ENCODE assay signal across 41 cellular contexts in the genomic region with DNA sequence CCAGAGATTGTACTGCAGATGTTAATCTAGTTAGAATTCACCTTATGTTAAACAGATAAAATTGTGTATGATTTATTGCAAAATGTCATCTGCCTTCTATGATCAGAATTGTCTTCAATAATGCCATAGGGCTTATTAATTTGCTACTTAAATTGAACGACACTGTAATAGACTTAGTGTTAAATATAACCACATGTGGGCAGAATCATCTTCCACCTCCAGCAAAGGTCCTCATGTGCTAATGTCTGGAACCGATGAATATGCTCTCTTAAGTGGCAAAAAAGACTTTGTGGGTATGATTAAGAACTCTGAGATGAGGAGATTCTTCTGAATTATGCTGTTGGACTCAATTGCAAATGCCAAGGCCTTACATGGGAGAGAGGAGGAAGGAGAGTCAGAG. TPM values are rescaled to one million over a fixed set of nuclear protein-coding genes. Genes with fewer than 3 reads are reported as not detected.
"Had no signal": no experiment of that assay in that cellular context is flagged by ENCODE, and none has a peak within 500 bp of the region (broad histone marks: within the 10 kb centered on the region; RNA-seq: fewer than 3 reads in every experiment).

No MANE protein-coding gene starts in this region.

- H3K4me1 Mint-ChIP-seq: activated naive CD4-positive, alpha-beta T cell treated with anti-CD3 and anti-CD28 coated beads, Interleukin-2, amount 10 ng/mL, durations not matched to agents 7 days and 5 days; activated naive CD8-positive, alpha-beta T cell treated with anti-CD3 and anti-CD28 coated beads for 36 hours; activated naive CD8-positive, alpha-beta T cell treated with anti-CD3 and anti-CD28 coated beads, Interleukin-2, amount 10 ng/mL, durations not matched to agents 7 days and 5 days; activated naive CD8-positive, alpha-beta T cell treated with anti-CD3 and anti-CD28 coated beads, Interleukin-2, amount 50 U/mL, for 24 hours; activated T-helper 17 cell treated with anti-CD3 and anti-CD28 coated beads, Interleukin-2, amount 50 U/mL, for 72 hours; brain; central memory CD8-positive, alpha-beta T cell had no signal

- H3K36me3 Mint-ChIP-seq: activated naive CD4-positive, alpha-beta T cell treated with anti-CD3 and anti-CD28 coated beads, Interleukin-2, amount 10 ng/mL, durations not matched to agents 7 days and 5 days; activated naive CD8-positive, alpha-beta T cell; activated naive CD8-positive, alpha-beta T cell treated with anti-CD3 and anti-CD28 coated beads for 36 hours; activated naive CD8-positive, alpha-beta T cell treated with anti-CD3 and anti-CD28 coated beads, Interleukin-2, amount 10 ng/mL, durations not matched to agents 7 days and 5 days; brain had no signal

- H3K27ac Mint-ChIP-seq: activated naive CD4-positive, alpha-beta T cell treated with anti-CD3 and anti-CD28 coated beads for 36 hours; activated naive CD4-positive, alpha-beta T cell treated with anti-CD3 and anti-CD28 coated beads, Interleukin-2, amount 10 ng/mL, durations not matched to agents 7 days and 5 days; activated naive CD8-positive, alpha-beta T cell; activated naive CD8-positive, alpha-beta T cell treated with anti-CD3 and anti-CD28 coated beads for 36 hours; activated naive CD8-positive, alpha-beta T cell treated with anti-CD3 and anti-CD28 coated beads, Interleukin-2, amount 10 ng/mL, durations not matched to agents 7 days and 5 days; activated naive CD8-positive, alpha-beta T cell treated with anti-CD3 and anti-CD28 coated beads, Interleukin-2, amount 50 U/mL, for 24 hours; activated T-cell treated with anti-CD3 and anti-CD28 coated beads, Interleukin-2, amount 50 U/mL, for 24 hours; activated T-cell treated with anti-CD3 and anti-CD28 coated beads, Interleukin-2, amount 50 U/mL, for 72 hours; activated T-helper 1 cell treated with anti-CD3 and anti-CD28 coated beads, Interleukin-12 subunit alpha, Interleukin-12 subunit beta, Interleukin-2, Interleukin-4 antibody, amounts not matched to agents 30 ng/mL and 10 ng/mL and 1 ng/mL, durations not matched to agents 14 hours and 24 hours and 36 hours; activated T-helper 17 cell treated with anti-CD3 and anti-CD28 coated beads, Interleukin-2, amount 50 U/mL, for 72 hours; activated T-helper 2 cell treated with anti-CD3 and anti-CD28 coated beads, Interferon-gamma antibody, Interleukin-2, Interleukin-4, amounts not matched to agents 10 μg/mL and 5 μg/mL and 100 μg/mL, durations not matched to agents 14 hours and 24 hours and 36 hours; brain had no signal

- H3K9me3 Mint-ChIP-seq: activated naive CD4-positive, alpha-beta T cell treated with anti-CD3 and anti-CD28 coated beads for 36 hours; activated naive CD4-positive, alpha-beta T cell treated with anti-CD3 and anti-CD28 coated beads, Interleukin-2, amount 10 ng/mL, durations not matched to agents 7 days and 5 days; activated naive CD8-positive, alpha-beta T cell treated with anti-CD3 and anti-CD28 coated beads for 36 hours; activated naive CD8-positive, alpha-beta T cell treated with anti-CD3 and anti-CD28 coated beads, Interleukin-2, amount 10 ng/mL, durations not matched to agents 7 days and 5 days; activated naive CD8-positive, alpha-beta T cell treated with anti-CD3 and anti-CD28 coated beads, Interleukin-2, amount 50 U/mL, for 24 hours; activated T-cell treated with anti-CD3 and anti-CD28 coated beads, Interleukin-2, amount 50 U/mL, for 24 hours; activated T-cell treated with anti-CD3 and anti-CD28 coated beads, Interleukin-2, amount 50 U/mL, for 4 hours; activated T-cell treated with anti-CD3 and anti-CD28 coated beads, Interleukin-2, amount 50 U/mL, for 72 hours; activated T-helper 1 cell treated with anti-CD3 and anti-CD28 coated beads, Interleukin-12 subunit alpha, Interleukin-12 subunit beta, Interleukin-2, Interleukin-4 antibody, amounts not matched to agents 30 ng/mL and 10 ng/mL and 1 ng/mL, durations not matched to agents 14 hours and 24 hours and 36 hours; activated T-helper 17 cell treated with anti-CD3 and anti-CD28 coated beads, Interleukin-2, amount 50 U/mL, for 72 hours; activated T-helper 2 cell treated with anti-CD3 and anti-CD28 coated beads, Interferon-gamma antibody, Interleukin-2, Interleukin-4, amounts not matched to agents 10 μg/mL and 5 μg/mL and 100 μg/mL, durations not matched to agents 14 hours and 24 hours and 36 hours; central memory CD8-positive, alpha-beta T cell had no signal

- H3K4me3 Mint-ChIP-seq: activated naive CD4-positive, alpha-beta T cell treated with anti-CD3 and anti-CD28 coated beads for 36 hours; activated naive CD4-positive, alpha-beta T cell treated with anti-CD3 and anti-CD28 coated beads, Interleukin-2, amount 10 ng/mL, durations not matched to agents 7 days and 5 days; activated naive CD8-positive, alpha-beta T cell; activated naive CD8-positive, alpha-beta T cell treated with anti-CD3 and anti-CD28 coated beads for 36 hours; activated naive CD8-positive, alpha-beta T cell treated with anti-CD3 and anti-CD28 coated beads, Interleukin-2, amount 10 ng/mL, durations not matched to agents 7 days and 5 days; activated naive CD8-positive, alpha-beta T cell treated with anti-CD3 and anti-CD28 coated beads, Interleukin-2, amount 50 U/mL, for 24 hours; activated T-cell treated with anti-CD3 and anti-CD28 coated beads, Interleukin-2, amount 50 U/mL, for 24 hours; activated T-cell treated with anti-CD3 and anti-CD28 coated beads, Interleukin-2, amount 50 U/mL, for 4 hours; activated T-cell treated with anti-CD3 and anti-CD28 coated beads, Interleukin-2, amount 50 U/mL, for 72 hours; activated T-helper 1 cell treated with anti-CD3 and anti-CD28 coated beads, Interleukin-12 subunit alpha, Interleukin-12 subunit beta, Interleukin-2, Interleukin-4 antibody, amounts not matched to agents 30 ng/mL and 10 ng/mL and 1 ng/mL, durations not matched to agents 14 hours and 24 hours and 36 hours; activated T-helper 17 cell treated with anti-CD3 and anti-CD28 coated beads, Interleukin-2, amount 50 U/mL, for 72 hours; brain; central memory CD8-positive, alpha-beta T cell had no signal

- H3K27me3 Mint-ChIP-seq: activated naive CD4-positive, alpha-beta T cell treated with anti-CD3 and anti-CD28 coated beads, Interleukin-2, amount 10 ng/mL, durations not matched to agents 7 days and 5 days; activated naive CD8-positive, alpha-beta T cell; activated naive CD8-positive, alpha-beta T cell treated with anti-CD3 and anti-CD28 coated beads for 36 hours; activated naive CD8-positive, alpha-beta T cell treated with anti-CD3 and anti-CD28 coated beads, Interleukin-2, amount 10 ng/mL, durations not matched to agents 7 days and 5 days; activated T-cell treated with anti-CD3 and anti-CD28 coated beads, Interleukin-2, amount 50 U/mL, for 24 hours; activated T-helper 17 cell treated with anti-CD3 and anti-CD28 coated beads, Interleukin-2, amount 50 U/mL, for 72 hours; brain had no signal

- DNase-seq: activated effector memory CD4-positive, alpha-beta T cell treated with anti-CD3 and anti-CD28 coated beads, Interleukin-2, amount 50 U/mL, for 16 hours; activated effector memory CD4-positive, alpha-beta T cell treated with Interleukin-2 at 50 U/mL for 16 hours; activated gamma-delta T cell; activated gamma-delta T cell treated with Interleukin-2 at 50 U/mL for 16 hours; activated naive CD4-positive, alpha-beta T cell; activated naive CD4-positive, alpha-beta T cell treated with anti-CD3 and anti-CD28 coated beads for 36 hours; activated naive CD4-positive, alpha-beta T cell treated with anti-CD3 and anti-CD28 coated beads, Interleukin-2, amount 10 ng/mL, durations not matched to agents 7 days and 5 days; activated naive CD4-positive, alpha-beta T cell treated with anti-CD3 and anti-CD28 coated beads, Interleukin-2, amount 50 U/mL, for 16 hours; activated naive CD4-positive, alpha-beta T cell treated with Interleukin-2 at 50 U/mL for 16 hours; activated naive CD8-positive, alpha-beta T cell treated with anti-CD3 and anti-CD28 coated beads for 36 hours; activated naive CD8-positive, alpha-beta T cell treated with anti-CD3 and anti-CD28 coated beads, Interleukin-2, amount 10 ng/mL, durations not matched to agents 7 days and 5 days; activated naive CD8-positive, alpha-beta T cell treated with anti-CD3 and anti-CD28 coated beads, Interleukin-2, amount 50 U/mL, for 24 hours; activated T-cell treated with anti-CD3 and anti-CD28 coated beads for 4 hours; activated T-cell treated with anti-CD3 and anti-CD28 coated beads, Interleukin-2, amount 50 U/mL, for 1 hour; activated T-cell treated with anti-CD3 and anti-CD28 coated beads, Interleukin-2, amount 50 U/mL, for 24 hours; activated T-cell treated with anti-CD3 and anti-CD28 coated beads, Interleukin-2, amount 50 U/mL, for 4 hours; activated T-cell treated with anti-CD3 and anti-CD28 coated beads, Interleukin-2, amount 50 U/mL, for 48 hours; activated T-cell treated with anti-CD3 and anti-CD28 coated beads, Interleukin-2, amount 50 U/mL, for 72 hours; adrenal gland; amniotic stem cell; amygdala; anterior cingulate cortex; aorta; body of pancreas; brain microvascular endothelial cell; central memory CD4-positive, alpha-beta T cell; cerebellar nuclear complex had no signal

- ATAC-seq: activated naive CD8-positive, alpha-beta T cell treated with anti-CD3 and anti-CD28 coated beads, Interleukin-2, amount 50 U/mL, for 24 hours; activated T-cell treated with anti-CD3 and anti-CD28 coated beads, Interleukin-2, amount 50 U/mL, for 4 hours; activated T-cell treated with anti-CD3 and anti-CD28 coated beads, Interleukin-2, amount 50 U/mL, for 72 hours; activated T-helper 17 cell treated with anti-CD3 and anti-CD28 coated beads, Interleukin-2, amount 50 U/mL, for 72 hours; body of pancreas had no signal

RNA-seq across cellular contexts. Expression of a gene that starts 4.3 kb away (rescaled TPM):
- total RNA-seq: activated naive CD4-positive, alpha-beta T cell treated with anti-CD3 and anti-CD28 coated beads for 36 hours; activated naive CD8-positive, alpha-beta T cell treated with anti-CD3 and anti-CD28 coated beads for 36 hours; activated naive CD8-positive, alpha-beta T cell treated with anti-CD3 and anti-CD28 coated beads, Interleukin-2, amount 10 ng/mL, durations not matched to agents 7 days and 5 days; activated T-cell treated with anti-CD3 and anti-CD28 coated beads, Interleukin-2, amount 50 U/mL, for 4 hours; activated T-cell treated with anti-CD3 and anti-CD28 coated beads, Interleukin-2, amount 50 U/mL, for 72 hours; activated T-helper 1 cell treated with anti-CD3 and anti-CD28 coated beads, Interleukin-12 subunit alpha, Interleukin-12 subunit beta, Interleukin-2, Interleukin-4 antibody, amounts not matched to agents 30 ng/mL and 10 ng/mL and 1 ng/mL, durations not matched to agents 14 hours and 24 hours and 36 hours; activated T-helper 17 cell treated with anti-CD3 and anti-CD28 coated beads, Interleukin-2, amount 50 U/mL, for 72 hours; activated T-helper 2 cell treated with anti-CD3 and anti-CD28 coated beads, Interferon-gamma antibody, Interleukin-2, Interleukin-4, amounts not matched to agents 10 μg/mL and 5 μg/mL and 100 μg/mL, durations not matched to agents 14 hours and 24 hours and 36 hours; adrenal gland; aorta; astrocyte; breast epithelium; bronchial epithelial cell; cardiac muscle cell; cardiac septum; cerebellum; chondrocyte had no signal

RNA-seq across cellular contexts. Expression of a gene that starts 14.5 kb away (rescaled TPM):
- total RNA-seq: activated naive CD4-positive, alpha-beta T cell treated with anti-CD3 and anti-CD28 coated beads for 36 hours; activated naive CD8-positive, alpha-beta T cell treated with anti-CD3 and anti-CD28 coated beads for 36 hours; activated naive CD8-positive, alpha-beta T cell treated with anti-CD3 and anti-CD28 coated beads, Interleukin-2, amount 10 ng/mL, durations not matched to agents 7 days and 5 days; activated T-cell treated with anti-CD3 and anti-CD28 coated beads, Interleukin-2, amount 50 U/mL, for 4 hours; activated T-cell treated with anti-CD3 and anti-CD28 coated beads, Interleukin-2, amount 50 U/mL, for 72 hours; activated T-helper 1 cell treated with anti-CD3 and anti-CD28 coated beads, Interleukin-12 subunit alpha, Interleukin-12 subunit beta, Interleukin-2, Interleukin-4 antibody, amounts not matched to agents 30 ng/mL and 10 ng/mL and 1 ng/mL, durations not matched to agents 14 hours and 24 hours and 36 hours; activated T-helper 17 cell treated with anti-CD3 and anti-CD28 coated beads, Interleukin-2, amount 50 U/mL, for 72 hours; activated T-helper 2 cell treated with anti-CD3 and anti-CD28 coated beads, Interferon-gamma antibody, Interleukin-2, Interleukin-4, amounts not matched to agents 10 μg/mL and 5 μg/mL and 100 μg/mL, durations not matched to agents 14 hours and 24 hours and 36 hours; adrenal gland; aorta; ascending aorta; astrocyte; body of pancreas; breast epithelium; bronchial epithelial cell; cardiac muscle cell; cardiac septum; cerebellum; chondrocyte had no signal

RNA-seq across cellular contexts. Expression of a gene that starts 24.8 kb away (rescaled TPM):
- total RNA-seq: activated naive CD4-positive, alpha-beta T cell treated with anti-CD3 and anti-CD28 coated beads for 36 hours; activated naive CD8-positive, alpha-beta T cell treated with anti-CD3 and anti-CD28 coated beads for 36 hours; activated naive CD8-positive, alpha-beta T cell treated with anti-CD3 and anti-CD28 coated beads, Interleukin-2, amount 10 ng/mL, durations not matched to agents 7 days and 5 days; activated T-cell treated with anti-CD3 and anti-CD28 coated beads, Interleukin-2, amount 50 U/mL, for 4 hours; activated T-cell treated with anti-CD3 and anti-CD28 coated beads, Interleukin-2, amount 50 U/mL, for 72 hours; activated T-helper 1 cell treated with anti-CD3 and anti-CD28 coated beads, Interleukin-12 subunit alpha, Interleukin-12 subunit beta, Interleukin-2, Interleukin-4 antibody, amounts not matched to agents 30 ng/mL and 10 ng/mL and 1 ng/mL, durations not matched to agents 14 hours and 24 hours and 36 hours; activated T-helper 17 cell treated with anti-CD3 and anti-CD28 coated beads, Interleukin-2, amount 50 U/mL, for 72 hours; activated T-helper 2 cell treated with anti-CD3 and anti-CD28 coated beads, Interferon-gamma antibody, Interleukin-2, Interleukin-4, amounts not matched to agents 10 μg/mL and 5 μg/mL and 100 μg/mL, durations not matched to agents 14 hours and 24 hours and 36 hours; adrenal gland; aorta; ascending aorta; astrocyte; body of pancreas; breast epithelium; bronchial epithelial cell; cardiac muscle cell; cardiac septum; cerebellum; chondrocyte had no signal

RNA-seq across cellular contexts. Expression of a gene that starts 33.1 kb away (rescaled TPM):
- total RNA-seq: activated naive CD4-positive, alpha-beta T cell treated with anti-CD3 and anti-CD28 coated beads for 36 hours; activated naive CD8-positive, alpha-beta T cell treated with anti-CD3 and anti-CD28 coated beads for 36 hours; activated naive CD8-positive, alpha-beta T cell treated with anti-CD3 and anti-CD28 coated beads, Interleukin-2, amount 10 ng/mL, durations not matched to agents 7 days and 5 days; activated T-cell treated with anti-CD3 and anti-CD28 coated beads, Interleukin-2, amount 50 U/mL, for 4 hours; activated T-cell treated with anti-CD3 and anti-CD28 coated beads, Interleukin-2, amount 50 U/mL, for 72 hours; activated T-helper 1 cell treated with anti-CD3 and anti-CD28 coated beads, Interleukin-12 subunit alpha, Interleukin-12 subunit beta, Interleukin-2, Interleukin-4 antibody, amounts not matched to agents 30 ng/mL and 10 ng/mL and 1 ng/mL, durations not matched to agents 14 hours and 24 hours and 36 hours; activated T-helper 17 cell treated with anti-CD3 and anti-CD28 coated beads, Interleukin-2, amount 50 U/mL, for 72 hours; activated T-helper 2 cell treated with anti-CD3 and anti-CD28 coated beads, Interferon-gamma antibody, Interleukin-2, Interleukin-4, amounts not matched to agents 10 μg/mL and 5 μg/mL and 100 μg/mL, durations not matched to agents 14 hours and 24 hours and 36 hours; adrenal gland; aorta; ascending aorta; astrocyte; body of pancreas; breast epithelium; bronchial epithelial cell; cardiac muscle cell; cardiac septum; cerebellum; chondrocyte had no signal

RNA-seq across cellular contexts. Expression of a gene that starts 56.0 kb away (rescaled TPM):
- total RNA-seq: activated naive CD4-positive, alpha-beta T cell treated with anti-CD3 and anti-CD28 coated beads for 36 hours; activated naive CD8-positive, alpha-beta T cell treated with anti-CD3 and anti-CD28 coated beads for 36 hours; activated naive CD8-positive, alpha-beta T cell treated with anti-CD3 and anti-CD28 coated beads, Interleukin-2, amount 10 ng/mL, durations not matched to agents 7 days and 5 days; activated T-cell treated with anti-CD3 and anti-CD28 coated beads, Interleukin-2, amount 50 U/mL, for 4 hours; activated T-cell treated with anti-CD3 and anti-CD28 coated beads, Interleukin-2, amount 50 U/mL, for 72 hours; activated T-helper 1 cell treated with anti-CD3 and anti-CD28 coated beads, Interleukin-12 subunit alpha, Interleukin-12 subunit beta, Interleukin-2, Interleukin-4 antibody, amounts not matched to agents 30 ng/mL and 10 ng/mL and 1 ng/mL, durations not matched to agents 14 hours and 24 hours and 36 hours; activated T-helper 17 cell treated with anti-CD3 and anti-CD28 coated beads, Interleukin-2, amount 50 U/mL, for 72 hours; activated T-helper 2 cell treated with anti-CD3 and anti-CD28 coated beads, Interferon-gamma antibody, Interleukin-2, Interleukin-4, amounts not matched to agents 10 μg/mL and 5 μg/mL and 100 μg/mL, durations not matched to agents 14 hours and 24 hours and 36 hours; adrenal gland; aorta; ascending aorta; astrocyte; body of pancreas; breast epithelium; bronchial epithelial cell; cardiac muscle cell; cardiac septum; cerebellum; chondrocyte had no signal
